Comparison of ENCODE assay signal across 8 cellular contexts in genomic region chr5:150599917-150600511, GRCh38. TPM values are rescaled to one million over a fixed set of nuclear protein-coding genes. Genes with fewer than 3 reads are reported as not detected.
DNase-seq lines count a peak whose midpoint lies in the region; ATAC-seq and TF ChIP-seq lines count a peak whose summit lies in the region.

No MANE protein-coding gene starts in this region.

- peak overlapping the region in 1 of 3 donors; percentile 39 for H3K27ac ChIP-seq in right lobe of liver

- H3K4me3 ChIP-seq in right lobe of liver = no peak overlapping the region

- no peaks in the 10 kb centered on the region for H3K9me3 Mint-ChIP-seq in brain
- H3K9me3 Mint-ChIP-seq in progenitor cell of endocrine pancreas (ENCODE audit: low read depth) = no peaks in the 10 kb centered on the region

- ATAC-seq in right lobe of liver (peak; percentile 64 to 89 (median 76)), HG03457 (IDR thresholded peaks at IDR 0.05; ENCODE audit: unreplicated experiment) (no peak)

- H3K36me3 ChIP-seq in right lobe of liver = no peaks in the 10 kb centered on the region

- TF ChIP-seq CTCF in brain (conservative IDR thresholded peaks at IDR 0.05) = no peak
- no peak for TF ChIP-seq CTCF in right lobe of liver (IDR thresholded peaks at IDR 0.05)
- no peak for TF ChIP-seq CTCF in progenitor cell of endocrine pancreas (IDR thresholded peaks at IDR 0.05; ENCODE audit: unreplicated experiment)

- H3K4me3 Mint-ChIP-seq in brain = peak overlapping the region in 1 of 5 experiments; percentile 63
- no peak overlapping the region for H3K4me3 Mint-ChIP-seq in progenitor cell of endocrine pancreas (ENCODE audit: low read depth)

- DNase-seq in NCI-H510A treated with DMSO at 0.1 percent for 48 hours (lab: John Stamatoyannopoulos, UW) (peak; percentile 26), NCI-H510A (lab: John Stamatoyannopoulos, UW) (no peak), right lobe of liver (peak; percentile 78 to 95 (median 80)), progenitor cell of endocrine pancreas (ENCODE audit: low spot score, unreplicated experiment) (no peak), KG1 (lab: John Stamatoyannopoulos, UW) (no peak)
- no peak for DNase-seq in effector CD8-positive, alpha-beta T cell (lab: John Stamatoyannopoulos, UW)

- peaks cover 0 to 9% (median 3%) of the 10 kb centered on the region in 4 donors for H3K4me1 ChIP-seq in right lobe of liver

- H3K9me3 ChIP-seq in right lobe of liver = no peaks in the 10 kb centered on the region

- TF ChIP-seq POLR2A in right lobe of liver (IDR thresholded peaks at IDR 0.05) = no peak

- H3K27me3 Mint-ChIP-seq in brain (peaks cover 3% of the 10 kb centered on the region), progenitor cell of endocrine pancreas (no peaks in the 10 kb centered on the region)

- intact Hi-C loops in right lobe of liver (cut with DNase I) = no loop called here

- H3K27me3 ChIP-seq in right lobe of liver = no peaks in the 10 kb centered on the region

- H3K27ac Mint-ChIP-seq in brain = peak overlapping the region; percentile 33 to 90 (median 75)
- H3K27ac Mint-ChIP-seq in progenitor cell of endocrine pancreas = no peak overlapping the region

- peaks cover 59% of the 10 kb centered on the region for H3K4me1 Mint-ChIP-seq in brain
- H3K4me1 Mint-ChIP-seq in progenitor cell of endocrine pancreas (ENCODE audit: low read depth) = peaks cover 9% of the 10 kb centered on the region

- WGBS in right lobe of liver (ENCODE audit: insufficient coverage, low coverage, low lambda C conversion rate, missing lambda C conversion rate) = 58% methylated on average over 4 of the region's 11 CpGs

- H3K36me3 Mint-ChIP-seq in brain (no peaks in the 10 kb centered on the region), progenitor cell of endocrine pancreas (ENCODE audit: insufficient read depth) (no peaks in the 10 kb centered on the region)

RNA-seq across cellular contexts. Expression of gene SYNPO, which starts 40.4 kb away (rescaled TPM):
- 50.7 TPM for polyA plus RNA-seq in brain (ENCODE audit: insufficient read depth, low read depth, low replicate concordance)
- total RNA-seq in right lobe of liver = 10 to 100 TPM; 23.4 to 51.8 (median 35.6) TPM
- 1.4 and 1.5 TPM in 2 replicates for total RNA-seq in progenitor cell of endocrine pancreas

Comparison
In these comparisons a context has a peak if more than half of its experiments do, and no peak if none do; other contexts are left out.
1. DNase-seq: peak in NCI-H510A treated with DMSO at 0.1 percent for 48 hours (single experiment) and right lobe of liver (3 of 3); none in NCI-H510A (single experiment), effector CD8-positive, alpha-beta T cell (single experiment), progenitor cell of endocrine pancreas (single experiment) and KG1 (single experiment).